In genomic region chr6:66558189-66558588, GRCh38 we compare ENCODE assay signal across 1 cellular context.
TF ChIP-seq lines count a peak whose summit lies in the region.

No MANE protein-coding gene starts in this region.

TF ChIP-seq in WTC11, 78 proteins besides CTCF, POLR2A, EP300 and RAD21 (continued from another document):
- TF ChIP-seq ARID4B (CRISPR knock-in tag; IDR thresholded peaks at IDR 0.05; ENCODE audit: borderline replicate concordance) (no peak), ELF4 (CRISPR knock-in tag; IDR thresholded peaks at IDR 0.05; ENCODE audit: low read depth) (no peak), ERG (CRISPR knock-in tag; IDR thresholded peaks at IDR 0.05) (no peak), FOXK1 (CRISPR knock-in tag; IDR thresholded peaks at IDR 0.05) (no peak), CBFB (CRISPR knock-in tag; IDR thresholded peaks at IDR 0.05; ENCODE audit: low read depth) (no peak), ATF3 (CRISPR knock-in tag; conservative IDR thresholded peaks at IDR 0.05) (no peak), PRDM15 (CRISPR knock-in tag; IDR thresholded peaks at IDR 0.05) (no peak), ESRRA (CRISPR knock-in tag; IDR thresholded peaks at IDR 0.05; ENCODE audit: borderline replicate concordance) (no peak), HMGXB4 (CRISPR knock-in tag; IDR thresholded peaks at IDR 0.05) (no peak), NR2C2 (CRISPR knock-in tag; IDR thresholded peaks at IDR 0.05) (no peak), ZNF532 (CRISPR knock-in tag; IDR thresholded peaks at IDR 0.05; ENCODE audit: borderline replicate concordance) (no peak)
